In genomic region chr14:74712499-74713394, GRCh38 we compare ENCODE assay signal across 8 cellular contexts. TPM values are rescaled to one million over a fixed set of nuclear protein-coding genes. Genes with fewer than 3 reads are reported as not detected.
DNase-seq lines count a peak whose midpoint lies in the region; ATAC-seq and TF ChIP-seq lines count a peak whose summit lies in the region.

TSS of gene AREL1 (minus strand) at chr14:74713080. CDS start at chr14:74685615, 27,465 bp downstream.
TSS of gene FCF1 (plus strand) at chr14:74713144. CDS start at chr14:74713198, 54 bp downstream.

- peak; percentile 40 to 49 for TF ChIP-seq RAD21 in liver (IDR thresholded peaks at IDR 0.05)

- no peaks in the 10 kb centered on the region for H3K9me3 Mint-ChIP-seq in activated B cell treated with CpG ODN at 0.5 μM for 24 hours

- peaks cover 38% of the 10 kb centered on the region for H3K36me3 Mint-ChIP-seq in activated B cell treated with CpG ODN at 0.5 μM for 24 hours (ENCODE audit: low read depth)

- peaks cover 49% of the 10 kb centered on the region for H3K4me1 Mint-ChIP-seq in activated B cell treated with CpG ODN at 0.5 μM for 24 hours

- DNase-seq in activated naive CD4-positive, alpha-beta T cell treated with Interleukin-2 at 50 U/mL for 16 hours = peak; percentile 81
- DNase-seq in activated naive CD4-positive, alpha-beta T cell (lab: John Stamatoyannopoulos, UW) = no peak
- peak; percentile 69 for DNase-seq in activated B cell treated with CpG ODN at 0.5 μM for 24 hours
- DNase-seq in dedifferentiated amniotic fluid mesenchymal stem cell (ENCODE audit: extremely low spot score) = peak; percentile 95
- peak; percentile 64 to 75 for DNase-seq in stimulated activated CD4-positive, alpha-beta T cell treated with anti-CD3 and anti-CD28 coated beads, Interleukin-4, amount 100 ng/mL, for 48 hours (ENCODE audit: low read depth in 2 of 2)
- DNase-seq in midbrain (lab: John Stamatoyannopoulos, UW) = no peak

- no peaks in the 10 kb centered on the region for H3K27me3 ChIP-seq in liver (ENCODE audit: control insufficient read depth in 4 of 4, insufficient read depth in 4 of 4, low read length in 3 of 4)

- peak within 1 kb of the TSS; percentile 95 for H3K4me3 Mint-ChIP-seq in activated B cell treated with CpG ODN at 0.5 μM for 24 hours

- intact Hi-C loops in activated B cell treated with CpG ODN at 0.5 μM for 24 hours (cut with micrococcal nuclease) = loop anchor here (1.0 to 10.0 kb wide), 8 partner anchors 28 to 1576 kb away; partner anchors contain the start of genes ACYP1, EIF2B2, ERG28 and PSEN1

- under 1% methylated on average over 31 of the region's 31 CpGs for WGBS in liver

- peak within 1 kb of the TSS; percentile 67 to 84 (median 77) for H3K4me3 ChIP-seq in liver (ENCODE audit: low read depth in 1 of 3, low read length in 3 of 3)

- CTCF ChIA-PET in activated B cell treated with CpG ODN at 0.5 μM for 24 hours (lab: Charles Lee) = interaction anchor here (0.8 kb wide), 1 partner anchor 50 kb away, joined by 4 read pairs; the partner anchor contains the start of gene YLPM1

- H3K27me3 Mint-ChIP-seq in activated B cell treated with CpG ODN at 0.5 μM for 24 hours = no peaks in the 10 kb centered on the region

- TF ChIP-seq CTCF in activated B cell treated with CpG ODN at 0.5 μM for 24 hours (IDR thresholded peaks at IDR 0.05) = no peak
- TF ChIP-seq CTCF in liver (IDR thresholded peaks at IDR 0.05; ENCODE audit: low read depth, low read length, missing input control) = no peak

- peak within 1 kb of the TSS; percentile 92 for H3K27ac Mint-ChIP-seq in activated B cell treated with CpG ODN at 0.5 μM for 24 hours

- H3K9me3 ChIP-seq in liver (ENCODE audit: control insufficient read depth in 4 of 4, low read length in 3 of 4) = no peaks in the 10 kb centered on the region

- peak; percentile 97 for ATAC-seq in HG03354 (IDR thresholded peaks at IDR 0.05; ENCODE audit: poor library complexity, severe bottlenecking, unreplicated experiment)
- ATAC-seq in activated B cell treated with CpG ODN at 0.5 μM for 24 hours (ENCODE audit: low read depth) = peak; percentile 90

- H3K4me1 ChIP-seq in liver (ENCODE audit: control insufficient read depth in 4 of 4, insufficient read depth in 4 of 4, low read length in 3 of 4) = peaks cover 2 to 29% (median 24%) of the 10 kb centered on the region in 4 donors

- peak within 1 kb of the TSS; percentile 71 to 97 for H3K9ac ChIP-seq in liver (ENCODE audit: low read depth in 1 of 2, low read length in 2 of 2)

- POLR2A ChIA-PET in activated B cell treated with CpG ODN at 0.5 μM for 24 hours (lab: Charles Lee) = interaction anchor here (1.6 kb wide), 2 partner anchors 50 to 100 kb away, joined by 5 to 9 read pairs; partner anchors contain the start of genes LTBP2 and YLPM1

- H3K36me3 ChIP-seq in liver (ENCODE audit: control insufficient read depth in 4 of 4, insufficient read depth in 3 of 4, low read depth in 1 of 4, low read length in 3 of 4) = peaks cover 2 to 20% (median 8%) of the 10 kb centered on the region in 4 donors

- peak within 1 kb of the TSS; percentile 33 to 45 for H3K27ac ChIP-seq in liver (ENCODE audit: low read depth in 1 of 2, low read length in 2 of 2)

TF ChIP-seq in liver, 16 proteins besides CTCF, POLR2A, EP300 and RAD21:
- TF ChIP-seq, protein P1, sequence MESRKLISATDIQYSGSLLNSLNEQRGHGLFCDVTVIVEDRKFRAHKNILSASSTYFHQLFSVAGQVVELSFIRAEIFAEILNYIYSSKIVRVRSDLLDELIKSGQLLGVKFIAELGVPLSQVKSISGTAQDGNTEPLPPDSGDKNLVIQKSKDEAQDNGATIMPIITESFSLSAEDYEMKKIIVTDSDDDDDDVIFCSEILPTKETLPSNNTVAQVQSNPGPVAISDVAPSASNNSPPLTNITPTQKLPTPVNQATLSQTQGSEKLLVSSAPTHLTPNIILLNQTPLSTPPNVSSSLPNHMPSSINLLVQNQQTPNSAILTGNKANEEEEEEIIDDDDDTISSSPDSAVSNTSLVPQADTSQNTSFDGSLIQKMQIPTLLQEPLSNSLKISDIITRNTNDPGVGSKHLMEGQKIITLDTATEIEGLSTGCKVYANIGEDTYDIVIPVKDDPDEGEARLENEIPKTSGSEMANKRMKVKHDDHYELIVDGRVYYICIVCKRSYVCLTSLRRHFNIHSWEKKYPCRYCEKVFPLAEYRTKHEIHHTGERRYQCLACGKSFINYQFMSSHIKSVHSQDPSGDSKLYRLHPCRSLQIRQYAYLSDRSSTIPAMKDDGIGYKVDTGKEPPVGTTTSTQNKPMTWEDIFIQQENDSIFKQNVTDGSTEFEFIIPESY (IDR thresholded peaks at IDR 0.05) = peak; percentile 48
- TF ChIP-seq YY1 (IDR thresholded peaks at IDR 0.05) = peak; percentile 52
- no peak for TF ChIP-seq MAX (IDR thresholded peaks at IDR 0.05)
- TF ChIP-seq EGR1 (IDR thresholded peaks at IDR 0.05; ENCODE audit: low read depth in 2 of 2) = peak; percentile 28 to 37
- peak; percentile 31 to 53 for TF ChIP-seq RXRA (IDR thresholded peaks at IDR 0.05)
- no peak for TF ChIP-seq JUND (IDR thresholded peaks at IDR 0.05)
- peak; percentile 99 to 100 for TF ChIP-seq GABPA (IDR thresholded peaks at IDR 0.05 in 1 of 2, conservative IDR thresholded peaks at IDR 0.05 in 1 of 2)
TF ChIP-seq in liver: peak in this region for 5.

RNA-seq across cellular contexts. Expression of gene AREL1, which starts in this region (rescaled TPM):
- total RNA-seq in activated B cell treated with CpG ODN at 0.5 μM for 24 hours (46.5 and 49.7 TPM in 2 replicates), liver (10 to 100 TPM; 18.2 to 26.6 TPM)
- 1 to 10 TPM; 5.6 to 8.3 TPM for polyA plus RNA-seq in liver

RNA-seq across cellular contexts. Expression of gene FCF1, which starts in this region (rescaled TPM):
- total RNA-seq in activated B cell treated with CpG ODN at 0.5 μM for 24 hours (49.4 and 49.5 TPM in 2 replicates), liver (10 to 100 TPM; 14.6 to 15.3 TPM)
- 10 to 100 TPM in 1 of 2 donors, 1 to 10 TPM in 1; 3.7 to 12.7 TPM for polyA plus RNA-seq in liver

Comparison
In these comparisons a context has a peak if more than half of its experiments do, and no peak if none do; other contexts are left out.
1. DNase-seq: peak in activated naive CD4-positive, alpha-beta T cell treated with Interleukin-2 at 50 U/mL for 16 hours (single experiment), activated B cell treated with CpG ODN at 0.5 μM for 24 hours (single experiment), dedifferentiated amniotic fluid mesenchymal stem cell (single experiment) and stimulated activated CD4-positive, alpha-beta T cell treated with anti-CD3 and anti-CD28 coated beads, Interleukin-4, amount 100 ng/mL, for 48 hours (2 of 2); none in activated naive CD4-positive, alpha-beta T cell (0 of 4) and midbrain (single experiment).